In genomic region chr10:126598009-126598408, GRCh38 we compare ENCODE assay signal across 8 cellular contexts.
DNase-seq lines count a peak whose midpoint lies in the region; ATAC-seq and TF ChIP-seq lines count a peak whose summit lies in the region.

No MANE protein-coding gene starts in this region.

- H3K27me3 Mint-ChIP-seq in HFFc6 (ENCODE audit: insufficient read depth) = no peaks in the 10 kb centered on the region; the same call in 1 of the 2 replicates

- H3K4me1 Mint-ChIP-seq in HFFc6 (ENCODE audit: low read depth) = no peaks in the 10 kb centered on the region

- in situ Hi-C loops in Panc1 (cut with HindIII; ENCODE audit: low pct_unique_long_range_greater_than_20kb, low sequenced_read_pairs) = no loop called here

- H3K4me3 ChIP-seq in Panc1 (ENCODE audit: low read depth in 2 of 2, low read length in 2 of 2) = no peak overlapping the region

- CTCF ChIA-PET in Panc1 (lab: Charles Lee) = interaction anchor here (0.7 kb wide), 1 partner anchor 373 kb away, joined by 4 read pairs; no protein-coding TSS in a partner anchor

- ATAC-seq in Panc1 (peak; percentile 82; the same call in 1 of the 2 replicates), sciatic nerve (peak; percentile 48), HG03039 (IDR thresholded peaks at IDR 0.05; ENCODE audit: unreplicated experiment) (no peak), HG03469 (IDR thresholded peaks at IDR 0.05; ENCODE audit: unreplicated experiment) (no peak)

- no peak overlapping the region for H3K4me3 Mint-ChIP-seq in HFFc6

- BruUV-seq in Panc1 (replicated peaks; lab: Mats Ljungman, UMichigan) = no TSS peak

- H3K27ac Mint-ChIP-seq in HFFc6 = no peak overlapping the region

- H3K27ac ChIP-seq in Panc1 (ENCODE audit: low read length) = no peak overlapping the region

- peak; percentile 1 for DNase-seq in SKM-1 treated with dmso at 0.1 percent for 144 hours (lab: John Stamatoyannopoulos, UW; ENCODE audit: unreplicated experiment)
- no peak for DNase-seq in SKM-1 (lab: John Stamatoyannopoulos, UW; ENCODE audit: unreplicated experiment)
- DNase-seq in HFFc6 = peak; percentile 20
- peak; percentile 10 for DNase-seq in Panc1 (ENCODE audit: low read depth, low spot score)
- DNase-seq in fibroblast of peridontal ligament (ENCODE audit: extremely low read depth) = peak; percentile 29
- DNase-seq in sciatic nerve (ENCODE audit: low spot score) = no peak

- intact Hi-C loops in Panc1 (cut with micrococcal nuclease; ENCODE audit: unreplicated experiment) (no loop called here), sciatic nerve (cut with DNase I) (no loop called here)

- no peaks in the 10 kb centered on the region for H3K27me3 ChIP-seq in Panc1 (ENCODE audit: control insufficient read depth, insufficient read depth, low read length)

- H3K9me3 Mint-ChIP-seq in HFFc6 = no peaks in the 10 kb centered on the region; the same call in 1 of the 2 replicates

- H3K9me3 ChIP-seq in Panc1 (ENCODE audit: control insufficient read depth, insufficient read depth, low read depth, low read length) = no peaks in the 10 kb centered on the region

- POLR2A ChIA-PET in Panc1 (lab: Charles Lee) = no interaction called here

- H3K36me3 ChIP-seq in Panc1 (ENCODE audit: control insufficient read depth, insufficient read depth, low read length) = no peaks in the 10 kb centered on the region

- no peaks in the 10 kb centered on the region for H3K4me1 ChIP-seq in Panc1 (ENCODE audit: control insufficient read depth, insufficient read depth, low read length)

- no peaks in the 10 kb centered on the region for H3K36me3 Mint-ChIP-seq in HFFc6 (ENCODE audit: low read depth)

- TF ChIP-seq CTCF in HFFc6 (IDR thresholded peaks at IDR 0.05) = peak; percentile 71
- TF ChIP-seq CTCF in Panc1 (IDR thresholded peaks at IDR 0.05) = peak; percentile 78

Comparison
In these comparisons a context has a peak if more than half of its experiments do, and no peak if none do; other contexts are left out.
1. DNase-seq: peak in SKM-1 treated with dmso at 0.1 percent for 144 hours (single experiment), HFFc6 (single experiment), Panc1 (single experiment) and fibroblast of peridontal ligament (single experiment); none in SKM-1 (single experiment) and sciatic nerve (single experiment).
2. ATAC-seq: peak in Panc1 (single experiment) and sciatic nerve (single experiment); none in HG03039 (single experiment) and HG03469 (single experiment).